In the genomic region with DNA sequence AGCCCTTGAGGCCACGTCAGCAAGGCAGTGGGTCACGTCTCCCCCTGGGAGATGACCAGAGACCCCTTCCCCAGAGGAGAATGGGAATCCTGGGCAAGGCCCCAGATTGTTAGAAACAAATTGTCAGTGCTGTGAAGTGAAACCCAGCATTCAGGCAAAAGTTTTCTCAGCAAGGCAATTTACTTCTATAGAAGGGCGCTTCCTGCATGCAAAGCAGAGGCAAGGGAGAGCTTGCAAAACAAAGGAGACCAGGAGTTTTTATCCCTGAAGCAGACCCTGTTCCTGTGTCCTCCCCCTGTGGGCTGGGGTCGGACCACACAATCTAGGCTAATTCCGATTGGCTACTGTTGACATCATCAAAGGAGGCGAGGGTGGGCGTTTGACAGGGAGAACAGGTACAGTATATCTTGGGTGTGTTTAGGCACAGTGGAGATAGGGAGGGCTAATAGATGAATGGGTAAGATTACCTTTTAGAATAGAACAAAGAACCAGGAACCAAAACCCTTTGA, we compare ENCODE assay signal across 2 cellular contexts.
A peak's percentile ranks its signal among the peaks of the same experiment; 100 is the strongest.
TF ChIP-seq lines count a peak whose summit lies in the region.

No MANE protein-coding gene starts in this region.

TF ChIP-seq in HEK293, 187 proteins besides CTCF, POLR2A, EP300 and RAD21 (continued from another document):
- TF ChIP-seq, protein P1, sequence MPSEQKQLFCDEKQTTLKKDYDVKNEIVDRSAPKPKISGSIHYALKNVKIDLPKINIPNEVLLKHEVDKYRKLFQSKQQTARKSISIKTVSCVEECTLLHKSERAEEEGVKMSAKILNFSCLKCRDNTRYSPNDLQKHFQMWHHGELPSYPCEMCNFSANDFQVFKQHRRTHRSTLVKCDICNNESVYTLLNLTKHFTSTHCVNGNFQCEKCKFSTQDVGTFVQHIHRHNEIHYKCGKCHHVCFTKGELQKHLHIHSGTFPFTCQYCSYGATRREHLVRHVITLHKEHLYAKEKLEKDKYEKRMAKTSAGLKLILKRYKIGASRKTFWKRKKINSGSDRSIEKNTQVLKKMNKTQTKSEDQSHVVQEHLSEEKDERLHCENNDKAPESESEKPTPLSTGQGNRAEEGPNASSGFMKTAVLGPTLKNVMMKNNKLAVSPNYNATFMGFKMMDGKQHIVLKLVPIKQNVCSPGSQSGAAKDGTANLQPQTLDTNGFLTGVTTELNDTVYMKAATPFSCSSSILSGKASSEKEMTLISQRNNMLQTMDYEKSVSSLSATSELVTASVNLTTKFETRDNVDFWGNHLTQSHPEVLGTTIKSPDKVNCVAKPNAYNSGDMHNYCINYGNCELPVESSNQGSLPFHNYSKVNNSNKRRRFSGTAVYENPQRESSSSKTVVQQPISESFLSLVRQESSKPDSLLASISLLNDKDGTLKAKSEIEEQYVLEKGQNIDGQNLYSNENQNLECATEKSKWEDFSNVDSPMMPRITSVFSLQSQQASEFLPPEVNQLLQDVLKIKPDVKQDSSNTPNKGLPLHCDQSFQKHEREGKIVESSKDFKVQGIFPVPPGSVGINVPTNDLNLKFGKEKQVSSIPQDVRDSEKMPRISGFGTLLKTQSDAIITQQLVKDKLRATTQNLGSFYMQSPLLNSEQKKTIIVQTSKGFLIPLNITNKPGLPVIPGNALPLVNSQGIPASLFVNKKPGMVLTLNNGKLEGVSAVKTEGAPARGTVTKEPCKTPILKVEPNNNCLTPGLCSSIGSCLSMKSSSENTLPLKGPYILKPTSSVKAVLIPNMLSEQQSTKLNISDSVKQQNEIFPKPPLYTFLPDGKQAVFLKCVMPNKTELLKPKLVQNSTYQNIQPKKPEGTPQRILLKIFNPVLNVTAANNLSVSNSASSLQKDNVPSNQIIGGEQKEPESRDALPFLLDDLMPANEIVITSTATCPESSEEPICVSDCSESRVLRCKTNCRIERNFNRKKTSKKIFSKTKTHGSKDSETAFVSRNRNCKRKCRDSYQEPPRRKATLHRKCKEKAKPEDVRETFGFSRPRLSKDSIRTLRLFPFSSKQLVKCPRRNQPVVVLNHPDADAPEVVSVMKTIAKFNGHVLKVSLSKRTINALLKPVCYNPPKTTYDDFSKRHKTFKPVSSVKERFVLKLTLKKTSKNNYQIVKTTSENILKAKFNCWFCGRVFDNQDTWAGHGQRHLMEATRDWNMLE (tag by site-specific recombination; conservative IDR thresholded peaks at IDR 0.05; ENCODE audit: low read depth), result no peak
- TF ChIP-seq ZNF610 (tag by site-specific recombination; IDR thresholded peaks at IDR 0.05; ENCODE audit: borderline replicate concordance) (no peak), SETDB1 (IDR thresholded peaks at IDR 0.05; ENCODE audit: insufficient read length, low read length) (peak; percentile 61), ZNF292 (tag by site-specific recombination; IDR thresholded peaks at IDR 0.05; ENCODE audit: borderline replicate concordance, low read depth) (no peak), ZNF132 (tag by site-specific recombination; IDR thresholded peaks at IDR 0.05; ENCODE audit: borderline replicate concordance) (no peak)

TF ChIP-seq in SK-N-SH, 30 proteins besides CTCF, POLR2A, EP300 and RAD21 (continued from another document):
- TF ChIP-seq, protein P2, sequence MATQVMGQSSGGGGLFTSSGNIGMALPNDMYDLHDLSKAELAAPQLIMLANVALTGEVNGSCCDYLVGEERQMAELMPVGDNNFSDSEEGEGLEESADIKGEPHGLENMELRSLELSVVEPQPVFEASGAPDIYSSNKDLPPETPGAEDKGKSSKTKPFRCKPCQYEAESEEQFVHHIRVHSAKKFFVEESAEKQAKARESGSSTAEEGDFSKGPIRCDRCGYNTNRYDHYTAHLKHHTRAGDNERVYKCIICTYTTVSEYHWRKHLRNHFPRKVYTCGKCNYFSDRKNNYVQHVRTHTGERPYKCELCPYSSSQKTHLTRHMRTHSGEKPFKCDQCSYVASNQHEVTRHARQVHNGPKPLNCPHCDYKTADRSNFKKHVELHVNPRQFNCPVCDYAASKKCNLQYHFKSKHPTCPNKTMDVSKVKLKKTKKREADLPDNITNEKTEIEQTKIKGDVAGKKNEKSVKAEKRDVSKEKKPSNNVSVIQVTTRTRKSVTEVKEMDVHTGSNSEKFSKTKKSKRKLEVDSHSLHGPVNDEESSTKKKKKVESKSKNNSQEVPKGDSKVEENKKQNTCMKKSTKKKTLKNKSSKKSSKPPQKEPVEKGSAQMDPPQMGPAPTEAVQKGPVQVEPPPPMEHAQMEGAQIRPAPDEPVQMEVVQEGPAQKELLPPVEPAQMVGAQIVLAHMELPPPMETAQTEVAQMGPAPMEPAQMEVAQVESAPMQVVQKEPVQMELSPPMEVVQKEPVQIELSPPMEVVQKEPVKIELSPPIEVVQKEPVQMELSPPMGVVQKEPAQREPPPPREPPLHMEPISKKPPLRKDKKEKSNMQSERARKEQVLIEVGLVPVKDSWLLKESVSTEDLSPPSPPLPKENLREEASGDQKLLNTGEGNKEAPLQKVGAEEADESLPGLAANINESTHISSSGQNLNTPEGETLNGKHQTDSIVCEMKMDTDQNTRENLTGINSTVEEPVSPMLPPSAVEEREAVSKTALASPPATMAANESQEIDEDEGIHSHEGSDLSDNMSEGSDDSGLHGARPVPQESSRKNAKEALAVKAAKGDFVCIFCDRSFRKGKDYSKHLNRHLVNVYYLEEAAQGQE (IDR thresholded peaks at IDR 0.05; ENCODE audit: low read depth, low read length), result no peak
- TF ChIP-seq RCOR1 (IDR thresholded peaks at IDR 0.05; ENCODE audit: low read length) (no peak), FOXM1 (IDR thresholded peaks at IDR 0.05; ENCODE audit: low read depth) (no peak), CHD2 (IDR thresholded peaks at IDR 0.05; ENCODE audit: low read length, partially characterized antibody) (no peak), NFIC (IDR thresholded peaks at IDR 0.05; ENCODE audit: borderline replicate concordance) (no peak), GATA2 (CRISPR knock-in tag; IDR thresholded peaks at IDR 0.05) (no peak)
